ENCODE assay signal across 25 cellular contexts in the genomic region with DNA sequence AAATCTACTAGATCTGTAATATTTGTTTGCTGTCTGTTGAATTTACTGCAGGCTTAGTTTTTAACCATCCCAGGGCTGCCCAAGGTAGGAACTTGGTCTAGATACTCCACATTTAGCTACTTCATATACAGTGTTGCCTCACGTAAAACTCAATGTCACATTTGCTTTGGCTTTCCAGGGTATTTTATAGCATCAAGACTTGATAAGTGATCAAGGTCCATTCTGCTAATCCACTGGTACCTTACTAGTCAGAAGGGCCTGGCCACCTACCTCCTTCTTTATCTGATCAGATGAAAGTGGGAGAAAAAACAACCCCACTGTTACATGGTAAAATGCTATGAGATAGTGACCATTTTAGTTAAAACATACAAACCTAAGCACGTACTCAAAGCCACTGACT. TPM values are rescaled to one million over a fixed set of nuclear protein-coding genes. Genes with fewer than 3 reads are reported as not detected.
"Had no signal": no experiment of that assay in that cellular context is flagged by ENCODE, and none has a peak within 500 bp of the region (broad histone marks: within the 10 kb centered on the region; RNA-seq: fewer than 3 reads in every experiment).

No MANE protein-coding gene starts in this region.

- H3K4me3 ChIP-seq: pancreas, psoas muscle, right lobe of liver, skin epidermis, stomach, suprapubic skin, thoracic aorta, thyroid gland, tibial nerve, upper lobe of left lung, vagina had no signal

- H3K9me3 ChIP-seq: neutrophil, pancreas, psoas muscle, right lobe of liver, stomach, suprapubic skin, thoracic aorta, thyroid gland, tibial nerve, upper lobe of left lung, vagina had no signal

- H3K4me1 ChIP-seq: psoas muscle, stomach, suprapubic skin, thyroid gland, tibial nerve, upper lobe of left lung, vagina had no signal

- ATAC-seq: naive thymus-derived CD8-positive, alpha-beta T cell; natural killer cell treated with Interleukin-12 subunit alpha and Interleukin-12 subunit beta and Interleukin-15 and Interleukin-18, amount 100 ng/mL, for 72 hours; pancreas; psoas muscle; right cardiac atrium; right lobe of liver; stimulated activated effector memory CD8-positive, alpha-beta T cell treated with anti-CD3 and anti-CD28 coated beads, Interleukin-12 subunit alpha, Interleukin-12 subunit beta, amount 100 ng/mL, for 72 hours; stimulated activated naive B cell treated with anti-CD40 and anti-IgM and Interleukin-4, amounts not matched to agents 10 μg/mL and 1 μg/mL and 100 μg/mL, for 72 hours had no signal

- H3K36me3 ChIP-seq: neutrophil, pancreas, right lobe of liver, stomach, suprapubic skin, thoracic aorta, thyroid gland, tibial nerve, upper lobe of left lung, vagina had no signal

- DNase-seq: naive B cell; naive thymus-derived CD8-positive, alpha-beta T cell; nephron progenitor cell; pancreas; psoas muscle; right cardiac atrium; right lobe of liver; stimulated activated CD4-positive, alpha-beta T cell treated with anti-CD3 and anti-CD28 coated beads, Interleukin-15, amount 100 ng/mL, for 24 hours; stimulated activated CD4-positive, alpha-beta T cell treated with anti-CD3 and anti-CD28 coated beads, Interleukin-2, amount 100 ng/mL, for 24 hours; stimulated activated CD4-positive, alpha-beta T cell treated with anti-CD3 and anti-CD28 coated beads, Interleukin-2, amount 100 ng/mL, for 48 hours; stimulated activated CD4-positive, alpha-beta T cell treated with anti-CD3 and anti-CD28 coated beads, Interleukin-4, amount 100 ng/mL, for 24 hours; stimulated activated naive B cell treated with anti-CD40 and anti-IgM and Interleukin-4, amounts not matched to agents 10 μg/mL and 1 μg/mL and 100 μg/mL, for 72 hours; stimulated activated naive CD4-positive, alpha-beta T cell treated with Interleukin-2 at 50 U/mL for 16 hours; stomach; thyroid gland; trophoblast cell; upper lobe of left lung had no signal

- H3K27me3 ChIP-seq: pancreas, right lobe of liver, suprapubic skin, thyroid gland, tibial nerve, upper lobe of left lung, vagina had no signal

- H3K27ac ChIP-seq: neutrophil, pancreas, psoas muscle, right lobe of liver, skin epidermis, stomach, suprapubic skin, thoracic aorta, thyroid gland, tibial nerve, upper lobe of left lung, vagina had no signal

RNA-seq across cellular contexts. Expression of gene GREM1, which starts 25.5 kb away (rescaled TPM):
- total RNA-seq: naive thymus-derived CD8-positive, alpha-beta T cell had no signal

RNA-seq across cellular contexts. Expression of gene SCG5, which starts 50.8 kb away (rescaled TPM):
- total RNA-seq: naive thymus-derived CD8-positive, alpha-beta T cell; suprapubic skin had no signal
